ENCODE assay signal across 8 cellular contexts in the genomic region with DNA sequence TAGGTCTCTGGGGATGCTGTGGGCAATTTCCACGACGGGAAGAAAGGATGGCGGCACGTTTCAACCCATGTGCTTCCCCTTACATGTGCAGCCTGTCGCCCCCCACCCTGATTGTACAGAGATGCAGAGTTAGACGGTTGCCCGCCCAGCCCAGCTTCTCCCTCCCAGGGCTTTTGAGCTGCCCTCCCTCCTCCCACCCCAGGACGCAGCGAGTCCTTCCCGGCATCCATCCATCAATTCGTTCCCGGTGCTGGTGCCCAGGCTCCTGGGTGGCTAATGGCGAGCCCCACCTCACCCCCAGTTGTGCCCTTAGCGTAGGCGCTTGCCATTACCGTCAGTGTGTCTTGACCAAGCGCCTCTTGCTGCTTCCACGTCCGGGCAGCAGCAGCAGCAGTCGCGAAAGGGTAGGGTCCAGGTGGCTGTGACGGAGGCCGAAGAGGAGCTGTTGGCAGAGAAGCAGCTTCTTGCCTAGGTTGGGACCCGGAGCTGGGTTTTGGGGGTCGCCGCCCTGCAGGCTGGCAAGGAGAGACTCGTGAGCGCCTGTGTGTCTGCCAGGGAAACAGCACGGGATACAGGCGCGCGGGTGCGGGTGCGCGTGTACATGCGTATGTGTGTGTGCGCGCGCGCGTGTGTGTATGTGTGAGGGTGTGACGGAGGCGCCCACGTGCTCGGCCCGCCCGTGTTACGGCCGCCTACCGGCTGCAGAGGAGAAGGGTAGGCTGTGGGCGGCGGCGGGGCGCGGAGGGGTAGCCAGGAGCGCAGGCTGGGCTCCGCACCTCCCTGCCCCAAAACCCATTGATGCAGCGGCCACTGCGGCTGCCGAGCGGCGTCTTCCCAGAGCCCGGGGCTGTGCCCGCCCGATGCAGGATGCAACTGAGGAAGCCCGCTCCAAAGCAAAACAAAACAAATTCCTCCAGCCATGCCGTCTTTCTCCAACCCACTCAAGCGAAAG. TPM values are rescaled to one million over a fixed set of nuclear protein-coding genes. Genes with fewer than 3 reads are reported as not detected.
A peak's percentile ranks its signal among the peaks of the same experiment; 100 is the strongest.
DNase-seq lines count a peak whose midpoint lies in the region; ATAC-seq and TF ChIP-seq lines count a peak whose summit lies in the region.

TSS of gene SLC6A15 (minus strand) at position 609 of the 952 bp plus-strand sequence. CDS start 20,679 bp downstream, outside the sequence.

- WGBS in HUES64, result under 1% methylated on average over 68 of the region's 68 CpGs
- WGBS in SK-N-SH (ENCODE audit: low lambda C conversion rate), result 4% methylated on average over 36 of the region's 68 CpGs
- WGBS in lung, 2 donors, result 3 to 4% methylated on average over 66 to 68 of the region's 68 CpGs
- 2% methylated on average over 66 of the region's 68 CpGs for WGBS in suprapubic skin

- H3K27ac ChIP-seq in HUES64 (ENCODE audit: low read depth, low read length), result no peak within 1 kb of the TSS
- H3K27ac ChIP-seq in SK-N-SH (ENCODE audit: low read depth in 2 of 2, low read length in 1 of 2), result peak within 1 kb of the TSS; percentile 64 to 84
- H3K27ac ChIP-seq in lung (ENCODE audit: low read depth in 1 of 2, low read length in 1 of 2), result no peak within 1 kb of the TSS
- no peak within 1 kb of the TSS for H3K27ac ChIP-seq in suprapubic skin

- no peak for TF ChIP-seq POLR2A in suprapubic skin (IDR thresholded peaks at IDR 0.05)

- H3K4me3 ChIP-seq in HUES64 (ENCODE audit: low read length), result peak within 1 kb of the TSS; percentile 81
- H3K4me3 ChIP-seq in SK-N-SH (ENCODE audit: low read depth in 2 of 2, low read length in 1 of 2), result peak within 1 kb of the TSS; percentile 64 to 75
- H3K4me3 ChIP-seq in endocrine pancreas (ENCODE audit: control insufficient read depth, insufficient read depth, low read length), result peak within 1 kb of the TSS; percentile 43
- H3K4me3 ChIP-seq in lung, result peak within 1 kb of the TSS; percentile 25
- H3K4me3 ChIP-seq in suprapubic skin, result peak within 1 kb of the TSS; percentile 48

- no peaks in the 10 kb centered on the region for H3K79me2 ChIP-seq in SK-N-SH (ENCODE audit: insufficient read depth)

- peak within 1 kb of the TSS; percentile 92 for H3K4me2 ChIP-seq in SK-N-SH

- H3K27me3 Mint-ChIP-seq in natural killer cell (ENCODE audit: low read depth in 2 of 2), result peaks cover 17 to 21% of the 10 kb centered on the region in 2 donors

- H3K4me1 ChIP-seq in ES-I3 (ENCODE audit: insufficient read depth, low read length), result peaks cover 6% of the 10 kb centered on the region; the same call in 1 of the 2 replicates
- H3K4me1 ChIP-seq in HUES64 (ENCODE audit: insufficient read depth, low read length), result peaks cover 9% of the 10 kb centered on the region; the same call in 1 of the 2 replicates
- peaks cover 0 to 8% of the 10 kb centered on the region in 2 experiments; a peak in 2 of 4 replicates for H3K4me1 ChIP-seq in SK-N-SH (ENCODE audit: control insufficient read depth in 1 of 2, insufficient read depth in 2 of 2, low read depth in 1 of 2, low read length in 1 of 2)
- no peaks in the 10 kb centered on the region for H3K4me1 ChIP-seq in endocrine pancreas (ENCODE audit: control insufficient read depth, insufficient read depth, low read length)
- H3K4me1 ChIP-seq in lung (ENCODE audit: control insufficient read depth in 2 of 2, insufficient read depth in 2 of 2, low read length in 2 of 2), result peaks cover 0 to 12% of the 10 kb centered on the region in 2 donors
- H3K4me1 ChIP-seq in suprapubic skin, result peaks cover 28% of the 10 kb centered on the region

- TF ChIP-seq RAD21 in SK-N-SH (IDR thresholded peaks at IDR 0.05; ENCODE audit: low read length), result peak; percentile 12; the same call in 1 of the 2 replicates

- peak; percentile 64 for ATAC-seq in lung (ENCODE audit: insufficient read depth, low FRiP score)
- ATAC-seq in natural killer cell, result no peak

- TF ChIP-seq EP300 in SK-N-SH (IDR thresholded peaks at IDR 0.05; ENCODE audit: borderline replicate concordance in 1 of 2, low read depth in 1 of 2, low read length in 1 of 2) (0 out of 4 replicates have a peak, but pooled peaks of 1 of the 2 experiments have one; percentile 11), suprapubic skin (IDR thresholded peaks at IDR 0.05) (no peak)

- CTCF ChIA-PET in SK-N-SH (lab: Yijun Ruan, JAX), result interaction anchor here (1.1 to 3.7 kb wide), 8 partner anchors 19 to 145 kb away, joined by 3 to 25 read pairs (median 4); no protein-coding TSS in a partner anchor

- H3K9me2 ChIP-seq in SK-N-SH, result no peaks in the 10 kb centered on the region

- no peak within 1 kb of the TSS for H3K4me3 Mint-ChIP-seq in natural killer cell

- peaks cover 8% of the 10 kb centered on the region for H3K36me3 Mint-ChIP-seq in natural killer cell

- H3K9ac ChIP-seq in ES-I3 (ENCODE audit: low read depth, low read length) (peak within 1 kb of the TSS; percentile 81), HUES64 (ENCODE audit: low read depth, low read length) (peak within 1 kb of the TSS; percentile 78), SK-N-SH (peak within 1 kb of the TSS; percentile 51; the same call in 1 of the 2 replicates), endocrine pancreas (ENCODE audit: control insufficient read depth, insufficient read depth, low read length) (no peak within 1 kb of the TSS)

- TF ChIP-seq CTCF in SK-N-SH (IDR thresholded peaks at IDR 0.05) (peak; percentile 51), lung (IDR thresholded peaks at IDR 0.05; ENCODE audit: control extremely low read depth, extremely low read depth) (no peak), suprapubic skin (IDR thresholded peaks at IDR 0.05) (peak in 1 of 2 donors; percentile 33), natural killer cell (IDR thresholded peaks at IDR 0.05) (no peak)

- H3F3A ChIP-seq in SK-N-SH (replicated peaks; ENCODE audit: insufficient read depth), result peaks cover 4% of the 10 kb centered on the region

- peak; percentile 91 for DNase-seq in SK-N-SH
- DNase-seq in lung (ENCODE audit: low spot score), result no peak
- peak; percentile 82 for DNase-seq in suprapubic skin (ENCODE audit: low spot score in 2 of 2)
- no peak for DNase-seq in SIG-M5 treated with dmso at 0.1 percent for 504 hours (lab: John Stamatoyannopoulos, UW; ENCODE audit: unreplicated experiment)
- DNase-seq in natural killer cell, result no peak

- H4K20me1 ChIP-seq in SK-N-SH (ENCODE audit: insufficient read depth), result no peaks in the 10 kb centered on the region

- no peaks in the 10 kb centered on the region for H3K4me1 Mint-ChIP-seq in natural killer cell

- peaks cover 0 to 2% of the 10 kb centered on the region in 2 donors for H3K9me3 Mint-ChIP-seq in natural killer cell

- no peaks in the 10 kb centered on the region for H3K36me3 ChIP-seq in ES-I3 (ENCODE audit: insufficient read depth, low read length)
- H3K36me3 ChIP-seq in HUES64 (ENCODE audit: insufficient read depth, low read length), result no peaks in the 10 kb centered on the region
- H3K36me3 ChIP-seq in SK-N-SH (replicated peaks in 1 of 2; ENCODE audit: control insufficient read depth in 1 of 2, insufficient read depth in 2 of 2, low read length in 1 of 2), result no peaks in the 10 kb centered on the region
- H3K36me3 ChIP-seq in endocrine pancreas (ENCODE audit: control insufficient read depth, insufficient read depth, low read length), result no peaks in the 10 kb centered on the region
- no peaks in the 10 kb centered on the region for H3K36me3 ChIP-seq in lung (ENCODE audit: control insufficient read depth in 2 of 2, insufficient read depth in 2 of 2, low read length in 2 of 2)
- H3K36me3 ChIP-seq in suprapubic skin, result no peaks in the 10 kb centered on the region

- peak within 1 kb of the TSS; percentile 97 for H2AFZ ChIP-seq in SK-N-SH (ENCODE audit: low read depth)

- no peak within 1 kb of the TSS for H3K27ac Mint-ChIP-seq in natural killer cell

- POLR2A ChIA-PET in SK-N-SH (lab: Yijun Ruan, JAX), result no interaction called here

- H3K9me3 ChIP-seq in ES-I3 (ENCODE audit: control insufficient read depth, insufficient read depth, low read length) (no peaks in the 10 kb centered on the region), HUES64 (ENCODE audit: insufficient read depth, low read depth, low read length) (no peaks in the 10 kb centered on the region), SK-N-SH (no peaks in the 10 kb centered on the region), endocrine pancreas (ENCODE audit: control insufficient read depth, low read length) (no peaks in the 10 kb centered on the region), lung (ENCODE audit: control insufficient read depth in 2 of 2, insufficient read depth in 1 of 2, low read length in 1 of 2) (peaks cover 0 to 7% of the 10 kb centered on the region in 2 donors), suprapubic skin (no peaks in the 10 kb centered on the region)

- H3K27me3 ChIP-seq in HUES64 (ENCODE audit: insufficient read depth, low read length), result peaks cover 35% of the 10 kb centered on the region
- H3K27me3 ChIP-seq in SK-N-SH (ENCODE audit: insufficient read depth), result no peaks in the 10 kb centered on the region
- H3K27me3 ChIP-seq in endocrine pancreas (ENCODE audit: control insufficient read depth, insufficient read depth, low read length), result peaks cover 8% of the 10 kb centered on the region
- H3K27me3 ChIP-seq in lung (ENCODE audit: control insufficient read depth, insufficient read depth), result no peaks in the 10 kb centered on the region
- peaks cover 41% of the 10 kb centered on the region for H3K27me3 ChIP-seq in suprapubic skin

- intact Hi-C loops in natural killer cell (cut with micrococcal nuclease), result no loop called here

TF ChIP-seq in SK-N-SH, 30 proteins besides CTCF, POLR2A, EP300 and RAD21 (continues in another document):
- TF ChIP-seq SIN3A (IDR thresholded peaks at IDR 0.05; ENCODE audit: borderline replicate concordance, low read depth, low read length) (peak; percentile 49; the same call in 1 of the 2 replicates), ZBTB33 (IDR thresholded peaks at IDR 0.05; ENCODE audit: borderline replicate concordance, low read depth) (no peak)

RNA-seq across cellular contexts. Expression of gene SLC6A15, which starts in this region (rescaled TPM):
- polyA plus RNA-seq in HUES64 (2013, experiment 1 of 2), result 5.4 TPM
- 8.9 TPM for polyA plus RNA-seq in HUES64 (2013, experiment 2 of 2)
- polyA plus RNA-seq in SK-N-SH (2012; rRNA removed), result 0.76 and 0.96 TPM in 2 replicates
- polyA plus RNA-seq in SK-N-SH (2012; cell fraction: cytosol; rRNA removed), result 1.2 and 1.6 TPM in 2 replicates
- polyA plus RNA-seq in SK-N-SH (2012; cell fraction: nucleus; rRNA removed), result 0.36 and 1.0 TPM in 2 replicates
- total RNA-seq in lung, result under 1 TPM in 1 of 2 donors, not detected in 1; 0.34 TPM
- under 1 TPM; 0.02 to 0.11 TPM for polyA plus RNA-seq in lung
- 1 to 10 TPM; 2.2 to 5.9 (median 4.0) TPM for total RNA-seq in suprapubic skin
- not detected for total RNA-seq in natural killer cell

Comparison
In these comparisons a context has a peak if more than half of its experiments do, and no peak if none do; other contexts are left out.
1. Peak in ATAC-seq and H3K4me3 ChIP-seq in lung; RNA of the gene not detected or under 1 TPM.
2. H3K27ac ChIP-seq: peak in SK-N-SH (2 of 2); none in HUES64 (single experiment), lung (0 of 2) and suprapubic skin (single experiment).
3. H3K4me3 ChIP-seq: peak in every context shown above with its lines; median percentile 81 in HUES64; 70 in SK-N-SH; 48 in suprapubic skin; 43 in endocrine pancreas; 25 in lung.
4. DNase-seq: peak in SK-N-SH (single experiment) and suprapubic skin (2 of 2); none in lung (single experiment), SIG-M5 treated with dmso at 0.1 percent for 504 hours (single experiment) and natural killer cell (single experiment).